8 cellular contexts compared by ENCODE assay signal in genomic region chr19:35269425-35270117, GRCh38. TPM values are rescaled to one million over a fixed set of nuclear protein-coding genes. Genes with fewer than 3 reads are reported as not detected.
DNase-seq lines count a peak whose midpoint lies in the region; ATAC-seq and TF ChIP-seq lines count a peak whose summit lies in the region.

No MANE protein-coding gene starts in this region.

- no peak overlapping the region for H2AFZ ChIP-seq in OCI-LY3 (ENCODE audit: low read depth, low read length)

- no peaks in the 10 kb centered on the region for H3K9me3 ChIP-seq in OCI-LY3 (ENCODE audit: insufficient read depth, low read length)
- no peaks in the 10 kb centered on the region for H3K9me3 ChIP-seq in esophagus (ENCODE audit: control insufficient read depth in 2 of 2, insufficient read depth in 1 of 2, low read depth in 1 of 2, low read length in 1 of 2)
- no peaks in the 10 kb centered on the region for H3K9me3 ChIP-seq in muscle layer of colon (ENCODE audit: low read length)

- peaks cover 18% of the 10 kb centered on the region for H3K79me2 ChIP-seq in OCI-LY3 (ENCODE audit: low read length)

- H3K4me2 ChIP-seq in OCI-LY3 (ENCODE audit: low read length), result peak overlapping the region; percentile 80

- peaks cover 48% of the 10 kb centered on the region for H3K36me3 ChIP-seq in OCI-LY3 (replicated peaks; ENCODE audit: low read depth, low read length)
- peaks cover 10 to 29% of the 10 kb centered on the region in 2 donors for H3K36me3 ChIP-seq in esophagus (ENCODE audit: control insufficient read depth in 2 of 2, insufficient read depth in 2 of 2, low read length in 1 of 2)
- H3K36me3 ChIP-seq in muscle layer of colon (ENCODE audit: insufficient read depth, low read length), result peaks cover 41% of the 10 kb centered on the region

- peak; percentile 72 for TF ChIP-seq CTCF in OCI-LY3 (IDR thresholded peaks at IDR 0.05; ENCODE audit: low read depth, low read length)

- H3K4me1 ChIP-seq in OCI-LY3 (ENCODE audit: low read length), result peaks cover 47% of the 10 kb centered on the region
- H3K4me1 ChIP-seq in esophagus (ENCODE audit: control insufficient read depth in 2 of 2, insufficient read depth in 2 of 2, low read length in 1 of 2), result peaks cover 0 to 11% of the 10 kb centered on the region in 2 donors
- H3K4me1 ChIP-seq in muscle layer of colon (ENCODE audit: insufficient read depth, low read length), result peaks cover 19% of the 10 kb centered on the region

- WGBS in esophagus, 2 donors, result 1 to 4% methylated on average over 30 to 66 of the region's 66 CpGs

- peak overlapping the region; percentile 63 for H3K27ac ChIP-seq in OCI-LY3 (ENCODE audit: low read length)
- peak overlapping the region; percentile 95 to 96 for H3K27ac ChIP-seq in esophagus (ENCODE audit: low read depth in 2 of 2, low read length in 1 of 2)
- H3K27ac ChIP-seq in muscle layer of colon (ENCODE audit: low read depth, low read length), result peak overlapping the region; percentile 85

- H3K27me3 ChIP-seq in OCI-LY3 (ENCODE audit: low read depth, low read length) (no peaks in the 10 kb centered on the region), esophagus (ENCODE audit: control insufficient read depth in 1 of 2, insufficient read depth in 2 of 2, low read length in 2 of 2) (no peaks in the 10 kb centered on the region), muscle layer of colon (ENCODE audit: control insufficient read depth in 1 of 2, insufficient read depth in 2 of 2, low read length in 2 of 2) (no peaks in the 10 kb centered on the region)

- H4K20me1 ChIP-seq in OCI-LY3 (ENCODE audit: insufficient read depth, low read length), result no peaks in the 10 kb centered on the region

- peak overlapping the region; percentile 88 for H3K4me3 ChIP-seq in OCI-LY3 (ENCODE audit: low read length)
- peak overlapping the region; percentile 64 to 95 for H3K4me3 ChIP-seq in esophagus (ENCODE audit: low read depth in 1 of 2, low read length in 2 of 2)
- peak overlapping the region in 1 of 2 donors; percentile 61 for H3K4me3 ChIP-seq in muscle layer of colon (ENCODE audit: low read depth in 1 of 2, low read length in 2 of 2)

- H3K9ac ChIP-seq in OCI-LY3 (ENCODE audit: low read length) (peak overlapping the region; percentile 87), muscle layer of colon (ENCODE audit: low read length) (no peak overlapping the region)

- peak; percentile 52 for ATAC-seq in GM19463 (IDR thresholded peaks at IDR 0.05; ENCODE audit: unreplicated experiment)

- peak; percentile 90 for DNase-seq in COLO668 (lab: John Stamatoyannopoulos, UW; ENCODE audit: unreplicated experiment)
- peak; percentile 96 for DNase-seq in HT-29 (ENCODE audit: low spot score)
- DNase-seq in activated T-cell treated with anti-CD3 and anti-CD28 coated beads, Interleukin-2, amount 50 U/mL, for 1 hour, result peak; percentile 78
- DNase-seq in stimulated activated CD8-positive, alpha-beta memory T cell treated with anti-CD3 and anti-CD28 coated beads, Interleukin-7, amount 100 ng/mL, for 4 hours (ENCODE audit: low read depth in 2 of 2), result peak; percentile 57 to 72

RNA-seq across cellular contexts. Expression of gene USF2, which starts 0.8 kb away (rescaled TPM):
- total RNA-seq in HT-29 (2014; rRNA removed; shearing (Covaris generic)), result 218 and 226 TPM in 2 replicates
- polyA plus RNA-seq in esophagus, result 10 to 100 TPM; 74.7 to 97.6 TPM

RNA-seq across cellular contexts. Expression of gene HAMP, which starts 12.8 kb away (rescaled TPM):
- total RNA-seq in HT-29 (2014; rRNA removed; shearing (Covaris generic)), result 0.05 TPM in 1 of 2 replicates, not detected in the other
- under 1 TPM in 1 of 2 donors, not detected in 1; 0.08 TPM for polyA plus RNA-seq in esophagus

RNA-seq across cellular contexts. Expression of gene LSR, which starts 20.8 kb away (rescaled TPM):
- 475 and 478 TPM in 2 replicates for total RNA-seq in HT-29 (2014; rRNA removed; shearing (Covaris generic))
- polyA plus RNA-seq in esophagus, result 10 to 100 TPM; 39.0 to 63.5 TPM

RNA-seq across cellular contexts. Expression of gene MAG, which starts 22.4 kb away (rescaled TPM):
- total RNA-seq in HT-29 (2014; rRNA removed; shearing (Covaris generic)), result not detected in 2 replicates
- polyA plus RNA-seq in esophagus, result not detected

RNA-seq across cellular contexts. Expression of gene FAM187B, which starts 41.0 kb away (rescaled TPM):
- total RNA-seq in HT-29 (2014; rRNA removed; shearing (Covaris generic)), result not detected in 2 replicates
- under 1 TPM in 1 of 2 donors, not detected in 1; 0.08 TPM for polyA plus RNA-seq in esophagus
